34 cellular contexts compared by ENCODE assay signal in the genomic region with DNA sequence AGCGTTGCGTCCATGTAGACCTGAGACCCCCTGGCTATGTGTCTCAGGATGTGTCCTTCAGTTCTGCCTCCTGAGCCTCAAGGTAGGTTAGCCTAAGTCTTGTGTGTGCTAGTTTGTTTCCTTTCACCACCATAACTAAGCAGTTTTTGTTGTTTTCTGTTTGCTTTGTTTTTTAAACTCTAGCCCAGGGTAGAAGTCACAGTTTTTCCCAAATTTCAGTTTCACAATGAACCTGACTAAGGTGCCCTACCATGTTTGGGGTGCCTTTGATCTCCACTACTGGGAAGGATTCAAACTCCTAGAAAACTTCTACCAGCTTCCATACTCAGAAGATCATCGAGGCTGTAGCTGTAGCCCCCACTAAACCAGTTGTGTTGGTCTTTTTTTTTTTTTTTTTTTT. TPM values are rescaled to one million over a fixed set of nuclear protein-coding genes. Genes with fewer than 3 reads are reported as not detected.
"Had no signal": no experiment of that assay in that cellular context is flagged by ENCODE, and none has a peak within 500 bp of the region (broad histone marks: within the 10 kb centered on the region; RNA-seq: fewer than 3 reads in every experiment).

No MANE protein-coding gene starts in this region.

- ATAC-seq: activated CD4-positive, alpha-beta T cell treated with anti-CD3 and anti-CD28 coated beads for 36 hours; activated CD4-positive, CD25-positive, alpha-beta regulatory T cell treated with anti-CD3 and anti-CD28 coated beads, Interleukin-2, amount 50 U/mL, for 24 hours; activated naive CD4-positive, alpha-beta T cell treated with anti-CD3 and anti-CD28 coated beads, Interleukin-2, amount 50 U/mL, for 72 hours; activated T-cell treated with anti-CD3 and anti-CD28 coated beads, Interleukin-2, amount 50 U/mL, for 72 hours; esophagus mucosa; T-helper 17 cell had no signal

- H3K36me3 ChIP-seq: ascending aorta, breast epithelium, cardiac muscle cell, WERI-Rb-1 had no signal

- H3K4me1 ChIP-seq: ascending aorta, breast epithelium had no signal

- H3K4me3 Mint-ChIP-seq: activated B cell treated with CpG ODN at 0.5 μM for 24 hours; activated CD4-positive, alpha-beta memory T cell treated with anti-CD3 and anti-CD28 coated beads, Interleukin-2, amount 10 ng/mL, durations not matched to agents 7 days and 5 days; activated CD4-positive, alpha-beta T cell treated with anti-CD3 and anti-CD28 coated beads for 36 hours; activated CD4-positive, alpha-beta T cell treated with anti-CD3 and anti-CD28 coated beads, Interleukin-2, amount 10 ng/mL, durations not matched to agents 7 days and 5 days; activated naive CD4-positive, alpha-beta T cell treated with anti-CD3 and anti-CD28 coated beads, Interleukin-2, amount 10 ng/mL, durations not matched to agents 7 days and 5 days; activated naive CD8-positive, alpha-beta T cell treated with anti-CD3 and anti-CD28 coated beads, Interleukin-2, amount 10 ng/mL, durations not matched to agents 7 days and 5 days; activated T-cell treated with anti-CD3 and anti-CD28 coated beads, Interleukin-2, amount 50 U/mL, for 24 hours; activated T-cell treated with anti-CD3 and anti-CD28 coated beads, Interleukin-2, amount 50 U/mL, for 72 hours; brain; dendritic cell treated with granulocyte-macrophage colony-stimulating factor and Interleukin-4, amounts not matched to agents 40 ng/mL and 50 ng/mL, for 4 days; endodermal cell; T-helper 17 cell; T-helper 2 cell treated with Interferon-gamma antibody and Interleukin-4, amounts not matched to agents 5 μg/mL and 100 μg/mL, for 36 hours had no signal

- H3K4me3 ChIP-seq: ascending aorta, breast epithelium, cardiac muscle cell, coronary artery, dorsolateral prefrontal cortex had no signal

- H3K9me3 ChIP-seq: ascending aorta, breast epithelium had no signal

- DNase-seq: activated B cell treated with CpG ODN at 0.5 μM for 24 hours; activated CD4-positive, alpha-beta memory T cell treated with anti-CD3 and anti-CD28 coated beads, Interleukin-2, amount 10 ng/mL, durations not matched to agents 7 days and 5 days; activated CD4-positive, alpha-beta T cell treated with anti-CD3 and anti-CD28 coated beads for 36 hours; activated CD4-positive, alpha-beta T cell treated with anti-CD3 and anti-CD28 coated beads, Interleukin-2, amount 10 ng/mL, durations not matched to agents 7 days and 5 days; activated CD4-positive, alpha-beta T cell treated with anti-CD3 and anti-CD28 coated beads, Interleukin-2, amount 50 U/mL, for 4 hours; activated CD8-positive, alpha-beta memory T cell treated with anti-CD3 and anti-CD28 coated beads, Interleukin-2, amount 50 U/mL, for 48 hours; activated gamma-delta T cell; activated naive CD4-positive, alpha-beta T cell; activated naive CD4-positive, alpha-beta T cell treated with anti-CD3 and anti-CD28 coated beads, Interleukin-2, amount 10 ng/mL, durations not matched to agents 7 days and 5 days; activated naive CD8-positive, alpha-beta T cell treated with anti-CD3 and anti-CD28 coated beads, Interleukin-2, amount 10 ng/mL, durations not matched to agents 7 days and 5 days; activated T-cell treated with anti-CD3 and anti-CD28 coated beads for 4 hours; activated T-cell treated with anti-CD3 and anti-CD28 coated beads, Interleukin-2, amount 50 U/mL, for 24 hours; activated T-cell treated with anti-CD3 and anti-CD28 coated beads, Interleukin-2, amount 50 U/mL, for 72 hours; central memory CD4-positive, alpha-beta T cell; cerebellar nuclear complex; dorsolateral prefrontal cortex; effector memory CD4-positive, alpha-beta T cell; endodermal cell; foreskin fibroblast; head of caudate nucleus; T-helper 1 cell; T-helper 17 cell; T1000; WERI-Rb-1 had no signal

- H3K27me3 ChIP-seq: ascending aorta, breast epithelium, cardiac muscle cell had no signal

- H3K4me1 Mint-ChIP-seq: activated B cell treated with CpG ODN at 0.5 μM for 24 hours; activated CD4-positive, alpha-beta memory T cell treated with anti-CD3 and anti-CD28 coated beads, Interleukin-2, amount 10 ng/mL, durations not matched to agents 7 days and 5 days; activated CD4-positive, alpha-beta T cell treated with anti-CD3 and anti-CD28 coated beads for 36 hours; brain; endodermal cell had no signal

- H3K36me3 Mint-ChIP-seq: activated naive CD4-positive, alpha-beta T cell treated with anti-CD3 and anti-CD28 coated beads, Interleukin-2, amount 10 ng/mL, durations not matched to agents 7 days and 5 days; activated naive CD4-positive, alpha-beta T cell treated with anti-CD3 and anti-CD28 coated beads, Interleukin-2, amount 50 U/mL, for 72 hours; activated naive CD8-positive, alpha-beta T cell treated with anti-CD3 and anti-CD28 coated beads, Interleukin-2, amount 10 ng/mL, durations not matched to agents 7 days and 5 days; brain had no signal

- H3K9me3 Mint-ChIP-seq: activated B cell treated with CpG ODN at 0.5 μM for 24 hours; activated CD4-positive, alpha-beta memory T cell treated with anti-CD3 and anti-CD28 coated beads, Interleukin-2, amount 10 ng/mL, durations not matched to agents 7 days and 5 days; activated CD4-positive, alpha-beta T cell treated with anti-CD3 and anti-CD28 coated beads, Interleukin-2, amount 10 ng/mL, durations not matched to agents 7 days and 5 days; activated naive CD4-positive, alpha-beta T cell treated with anti-CD3 and anti-CD28 coated beads, Interleukin-2, amount 10 ng/mL, durations not matched to agents 7 days and 5 days; activated naive CD4-positive, alpha-beta T cell treated with anti-CD3 and anti-CD28 coated beads, Interleukin-2, amount 50 U/mL, for 72 hours; activated naive CD8-positive, alpha-beta T cell treated with anti-CD3 and anti-CD28 coated beads, Interleukin-2, amount 10 ng/mL, durations not matched to agents 7 days and 5 days; activated T-cell treated with anti-CD3 and anti-CD28 coated beads, Interleukin-2, amount 50 U/mL, for 24 hours; activated T-cell treated with anti-CD3 and anti-CD28 coated beads, Interleukin-2, amount 50 U/mL, for 72 hours; dendritic cell treated with granulocyte-macrophage colony-stimulating factor and Interleukin-4, amounts not matched to agents 40 ng/mL and 50 ng/mL, for 4 days; endodermal cell; T-helper 2 cell treated with Interferon-gamma antibody and Interleukin-4, amounts not matched to agents 5 μg/mL and 100 μg/mL, for 36 hours had no signal

- H3K27ac Mint-ChIP-seq: activated B cell treated with CpG ODN at 0.5 μM for 24 hours; activated CD4-positive, alpha-beta memory T cell treated with anti-CD3 and anti-CD28 coated beads, Interleukin-2, amount 10 ng/mL, durations not matched to agents 7 days and 5 days; activated CD4-positive, alpha-beta T cell treated with anti-CD3 and anti-CD28 coated beads for 36 hours; activated CD4-positive, alpha-beta T cell treated with anti-CD3 and anti-CD28 coated beads, Interleukin-2, amount 10 ng/mL, durations not matched to agents 7 days and 5 days; activated naive CD4-positive, alpha-beta T cell treated with anti-CD3 and anti-CD28 coated beads, Interleukin-2, amount 10 ng/mL, durations not matched to agents 7 days and 5 days; activated naive CD4-positive, alpha-beta T cell treated with anti-CD3 and anti-CD28 coated beads, Interleukin-2, amount 50 U/mL, for 72 hours; activated naive CD8-positive, alpha-beta T cell treated with anti-CD3 and anti-CD28 coated beads, Interleukin-2, amount 10 ng/mL, durations not matched to agents 7 days and 5 days; activated T-cell treated with anti-CD3 and anti-CD28 coated beads, Interleukin-2, amount 50 U/mL, for 24 hours; activated T-cell treated with anti-CD3 and anti-CD28 coated beads, Interleukin-2, amount 50 U/mL, for 72 hours; brain; dendritic cell treated with granulocyte-macrophage colony-stimulating factor and Interleukin-4, amounts not matched to agents 40 ng/mL and 50 ng/mL, for 4 days; endodermal cell; T-helper 17 cell; T-helper 2 cell treated with Interferon-gamma antibody and Interleukin-4, amounts not matched to agents 5 μg/mL and 100 μg/mL, for 36 hours had no signal

- H3K27ac ChIP-seq: ascending aorta, breast epithelium, cardiac muscle cell, coronary artery, dorsolateral prefrontal cortex, WERI-Rb-1 had no signal

RNA-seq across cellular contexts. Expression of gene NMNAT2, which starts 39.3 kb away (rescaled TPM):
- total RNA-seq: activated B cell treated with CpG ODN at 0.5 μM for 24 hours; activated CD4-positive, alpha-beta T cell treated with anti-CD3 and anti-CD28 coated beads for 36 hours; activated CD4-positive, alpha-beta T cell treated with anti-CD3 and anti-CD28 coated beads, Interleukin-2, amount 10 ng/mL, durations not matched to agents 7 days and 5 days; activated naive CD4-positive, alpha-beta T cell treated with anti-CD3 and anti-CD28 coated beads, Interleukin-2, amount 50 U/mL, for 72 hours; activated naive CD8-positive, alpha-beta T cell treated with anti-CD3 and anti-CD28 coated beads, Interleukin-2, amount 10 ng/mL, durations not matched to agents 7 days and 5 days; activated T-cell treated with anti-CD3 and anti-CD28 coated beads, Interleukin-2, amount 50 U/mL, for 72 hours; T-helper 17 cell had no signal
- polyA plus RNA-seq: cardiac muscle cell had no signal
